ENCODE assay signal across 12 cellular contexts in genomic region chr12:6954754-6955461, GRCh38. TPM values are rescaled to one million over a fixed set of nuclear protein-coding genes. Genes with fewer than 3 reads are reported as not detected.
A peak's percentile ranks its signal among the peaks of the same experiment; 100 is the strongest.
DNase-seq lines count a peak whose midpoint lies in the region; ATAC-seq and TF ChIP-seq lines count a peak whose summit lies in the region.
"Had no signal": no experiment of that assay in that cellular context is flagged by ENCODE, and none has a peak within 500 bp of the region (broad histone marks: within the 10 kb centered on the region; RNA-seq: fewer than 3 reads in every experiment).

No MANE protein-coding gene starts in this region.

- H3K27me3 ChIP-seq in upper lobe of right lung, result no peaks in the 10 kb centered on the region
- H3K27me3 ChIP-seq in tibial artery, result no peaks in the 10 kb centered on the region
- H3K27me3 ChIP-seq in tibial nerve, result no peaks in the 10 kb centered on the region

- TF ChIP-seq EP300 in tibial nerve (IDR thresholded peaks at IDR 0.05), result no peak

- WGBS in tibial nerve, 2 donors, result 84 to 88% methylated on average over 24 of the region's 24 CpGs

- no peak overlapping the region for H3K4me3 ChIP-seq in upper lobe of right lung
- no peak overlapping the region for H3K4me3 ChIP-seq in tibial artery
- H3K4me3 ChIP-seq in tibial nerve, result no peak overlapping the region

- H3K4me3 Mint-ChIP-seq in activated naive CD4-positive, alpha-beta T cell treated with anti-CD3 and anti-CD28 coated beads, Interleukin-2, amount 10 ng/mL, durations not matched to agents 7 days and 5 days, result peak overlapping the region; percentile 100
- H3K4me3 Mint-ChIP-seq in activated CD4-positive, alpha-beta memory T cell treated with anti-CD3 and anti-CD28 coated beads for 36 hours, result peak overlapping the region; percentile 98
- peak overlapping the region; percentile 99 for H3K4me3 Mint-ChIP-seq in memory B cell

- H3K4me1 ChIP-seq in upper lobe of right lung, result peaks cover 48% of the 10 kb centered on the region
- no peaks in the 10 kb centered on the region for H3K4me1 ChIP-seq in tibial artery
- peaks cover 0 to 50% (median 21%) of the 10 kb centered on the region in 4 donors for H3K4me1 ChIP-seq in tibial nerve

- TF ChIP-seq CTCF in upper lobe of right lung (IDR thresholded peaks at IDR 0.05), result no peak
- no peak for TF ChIP-seq CTCF in tibial artery (IDR thresholded peaks at IDR 0.05)
- TF ChIP-seq CTCF in tibial nerve (IDR thresholded peaks at IDR 0.05), result no peak

- H3K36me3 Mint-ChIP-seq in activated naive CD4-positive, alpha-beta T cell treated with anti-CD3 and anti-CD28 coated beads, Interleukin-2, amount 10 ng/mL, durations not matched to agents 7 days and 5 days, result peaks cover 78% of the 10 kb centered on the region
- peaks cover 77% of the 10 kb centered on the region for H3K36me3 Mint-ChIP-seq in activated CD4-positive, alpha-beta memory T cell treated with anti-CD3 and anti-CD28 coated beads for 36 hours
- peaks cover 59% of the 10 kb centered on the region for H3K36me3 Mint-ChIP-seq in memory B cell

- H3K4me1 Mint-ChIP-seq in activated naive CD4-positive, alpha-beta T cell treated with anti-CD3 and anti-CD28 coated beads, Interleukin-2, amount 10 ng/mL, durations not matched to agents 7 days and 5 days, result peaks cover 73% of the 10 kb centered on the region
- peaks cover 71% of the 10 kb centered on the region for H3K4me1 Mint-ChIP-seq in activated CD4-positive, alpha-beta memory T cell treated with anti-CD3 and anti-CD28 coated beads for 36 hours (ENCODE audit: low read depth)
- H3K4me1 Mint-ChIP-seq in memory B cell, result peaks cover 64% of the 10 kb centered on the region

- no peak for DNase-seq in activated naive CD4-positive, alpha-beta T cell treated with anti-CD3 and anti-CD28 coated beads, Interleukin-2, amount 10 ng/mL, durations not matched to agents 7 days and 5 days
- DNase-seq in activated naive CD4-positive, alpha-beta T cell treated with anti-CD3 and anti-CD28 coated beads, Interleukin-2, amount 50 U/mL, for 16 hours, result no peak
- DNase-seq in activated CD4-positive, alpha-beta memory T cell treated with anti-CD3 and anti-CD28 coated beads for 36 hours, result no peak
- DNase-seq in memory B cell (ENCODE audit: low spot score in 2 of 2) (peak in 1 of 2 donors; percentile 17), upper lobe of right lung (peak; percentile 60), tibial artery (no peak), tibial nerve (ENCODE audit: low spot score in 2 of 2) (no peak)
- DNase-seq: NCI-H2227 treated with DMSO at 0.1 percent for 48 hours, SHP77 had no signal

- POLR2A ChIA-PET in activated CD4-positive, alpha-beta memory T cell treated with anti-CD3 and anti-CD28 coated beads for 36 hours (lab: Charles Lee), result interaction anchor here (0.8 to 13.2 kb wide), 3 partner anchors 7 to 103 kb away, joined by 3 to 507 read pairs (median 8); partner anchors contain the start of genes C12orf57, PTPN6 and RNU7-1

- intact Hi-C loops in activated CD4-positive, alpha-beta memory T cell treated with anti-CD3 and anti-CD28 coated beads for 36 hours (cut with micrococcal nuclease), result no loop called here
- intact Hi-C loops in upper lobe of right lung (cut with DNase I), result no loop called here
- intact Hi-C loops in tibial artery (cut with DNase I; ENCODE audit: low total_unique reads), result no loop called here

- H3K9me3 ChIP-seq in upper lobe of right lung (no peaks in the 10 kb centered on the region), tibial artery (no peaks in the 10 kb centered on the region), tibial nerve (no peaks in the 10 kb centered on the region)

- TF ChIP-seq POLR2A in tibial nerve (IDR thresholded peaks at IDR 0.05), result no peak

- ATAC-seq in memory B cell (ENCODE audit: low read depth), result no peak
- no peak for ATAC-seq in upper lobe of right lung
- ATAC-seq in GM21360 (IDR thresholded peaks at IDR 0.05; ENCODE audit: unreplicated experiment), result no peak

- CTCF ChIA-PET in activated naive CD4-positive, alpha-beta T cell treated with anti-CD3 and anti-CD28 coated beads, Interleukin-2, amount 10 ng/mL, durations not matched to agents 7 days and 5 days (lab: Charles Lee), result interaction anchor here (0.5 to 12.3 kb wide), 4 partner anchors 9 to 31 kb away, joined by 4 to 491 read pairs (median 8); partner anchors contain the start of genes C12orf57, PTPN6 and RNU7-1
- CTCF ChIA-PET in activated CD4-positive, alpha-beta memory T cell treated with anti-CD3 and anti-CD28 coated beads for 36 hours (lab: Charles Lee), result interaction anchor here (0.6 to 15.9 kb wide), 6 partner anchors 5 to 17 kb away, joined by 3 to 586 read pairs (median 3); partner anchors contain the start of genes C12orf57, PTPN6 and RNU7-1

- H3K27ac ChIP-seq in upper lobe of right lung (peak overlapping the region; percentile 55), tibial artery (no peak overlapping the region), tibial nerve (peak overlapping the region in 1 of 4 donors; percentile 80)

- H3K27me3 Mint-ChIP-seq in activated naive CD4-positive, alpha-beta T cell treated with anti-CD3 and anti-CD28 coated beads, Interleukin-2, amount 10 ng/mL, durations not matched to agents 7 days and 5 days, result peaks cover 3% of the 10 kb centered on the region
- no peaks in the 10 kb centered on the region for H3K27me3 Mint-ChIP-seq in activated CD4-positive, alpha-beta memory T cell treated with anti-CD3 and anti-CD28 coated beads for 36 hours
- no peaks in the 10 kb centered on the region for H3K27me3 Mint-ChIP-seq in memory B cell

- H3K36me3 ChIP-seq in upper lobe of right lung, result no peaks in the 10 kb centered on the region
- H3K36me3 ChIP-seq in tibial artery, result peaks cover 0 to 25% (median 0%) of the 10 kb centered on the region in 3 donors
- no peaks in the 10 kb centered on the region for H3K36me3 ChIP-seq in tibial nerve

- peak overlapping the region; percentile 96 for H3K27ac Mint-ChIP-seq in activated naive CD4-positive, alpha-beta T cell treated with anti-CD3 and anti-CD28 coated beads, Interleukin-2, amount 10 ng/mL, durations not matched to agents 7 days and 5 days
- peak overlapping the region; percentile 97 for H3K27ac Mint-ChIP-seq in activated CD4-positive, alpha-beta memory T cell treated with anti-CD3 and anti-CD28 coated beads for 36 hours
- H3K27ac Mint-ChIP-seq in memory B cell, result peak overlapping the region; percentile 94

- H3K9me3 Mint-ChIP-seq in activated naive CD4-positive, alpha-beta T cell treated with anti-CD3 and anti-CD28 coated beads, Interleukin-2, amount 10 ng/mL, durations not matched to agents 7 days and 5 days, result no peaks in the 10 kb centered on the region
- H3K9me3 Mint-ChIP-seq in activated CD4-positive, alpha-beta memory T cell treated with anti-CD3 and anti-CD28 coated beads for 36 hours, result no peaks in the 10 kb centered on the region
- H3K9me3 Mint-ChIP-seq in memory B cell, result no peaks in the 10 kb centered on the region

RNA-seq across cellular contexts. Expression of gene PTPN6, which starts 3.8 kb away (rescaled TPM):
- total RNA-seq in activated CD4-positive, alpha-beta memory T cell treated with anti-CD3 and anti-CD28 coated beads for 36 hours, result 100 to 1,000 TPM; 321 to 324 TPM
- total RNA-seq in upper lobe of right lung, result 154 TPM
- 10 to 100 TPM; 11.9 to 31.5 (median 20.8) TPM for total RNA-seq in tibial nerve

RNA-seq across cellular contexts. Expression of gene C12orf57, which starts 11.1 kb away (rescaled TPM):
- 100 to 1,000 TPM; 257 to 272 TPM for total RNA-seq in activated CD4-positive, alpha-beta memory T cell treated with anti-CD3 and anti-CD28 coated beads for 36 hours
- total RNA-seq in upper lobe of right lung, result 197 TPM
- 100 to 1,000 TPM; 569 to 764 (median 665) TPM for total RNA-seq in tibial nerve

RNA-seq across cellular contexts. Expression of gene RNU7-1, which starts 11.3 kb away (rescaled TPM):
- not detected for total RNA-seq in activated CD4-positive, alpha-beta memory T cell treated with anti-CD3 and anti-CD28 coated beads for 36 hours
- total RNA-seq in upper lobe of right lung, result not detected
- not detected for total RNA-seq in tibial nerve
- total RNA-seq: epithelial cell of proximal tubule, M059J had no signal

RNA-seq across cellular contexts. Expression of gene PHB2, which starts 15.6 kb away (rescaled TPM):
- total RNA-seq in activated CD4-positive, alpha-beta memory T cell treated with anti-CD3 and anti-CD28 coated beads for 36 hours, result 100 to 1,000 TPM; 334 to 346 TPM
- total RNA-seq in upper lobe of right lung (126 TPM), tibial nerve (100 to 1,000 TPM; 138 to 178 (median 149) TPM)

RNA-seq across cellular contexts. Expression of gene EMG1, which starts 15.8 kb away (rescaled TPM):
- 10 to 100 TPM; 76.5 to 81.5 TPM for total RNA-seq in activated CD4-positive, alpha-beta memory T cell treated with anti-CD3 and anti-CD28 coated beads for 36 hours
- total RNA-seq in upper lobe of right lung (35.6 TPM), tibial nerve (10 to 100 TPM; 27.7 to 37.7 (median 35.9) TPM)
